Comparison of ENCODE assay signal across 9 cellular contexts in genomic region chr10:88881922-88882645, GRCh38. TPM values are rescaled to one million over a fixed set of nuclear protein-coding genes. Genes with fewer than 3 reads are reported as not detected.
DNase-seq lines count a peak whose midpoint lies in the region; ATAC-seq and TF ChIP-seq lines count a peak whose summit lies in the region.
"Had no signal": no experiment of that assay in that cellular context is flagged by ENCODE, and none has a peak within 500 bp of the region (broad histone marks: within the 10 kb centered on the region; RNA-seq: fewer than 3 reads in every experiment).

No MANE protein-coding gene starts in this region.

- no peak for TF ChIP-seq POLR2A in body of pancreas (IDR thresholded peaks at IDR 0.05)

- dilution Hi-C loops in mammary epithelial cell (cut with HindIII; ENCODE audit: low sequenced_read_pairs): no loop called here

- H4K20me1 ChIP-seq in mammary epithelial cell (ENCODE audit: insufficient read depth, low read length) (no peaks in the 10 kb centered on the region), neural cell (ENCODE audit: insufficient read depth) (no peaks in the 10 kb centered on the region)

- in situ Hi-C loops in Caki2 (cut with HindIII; ENCODE audit: low pct_unique_long_range_greater_than_20kb, low sequenced_read_pairs) (no loop called here), mammary epithelial cell (cut with MboI; ENCODE audit: low sequenced_read_pairs in 2 of 2) (no loop called here)

- H3K27ac ChIP-seq in mammary epithelial cell (ENCODE audit: insufficient read depth, low read depth, low read length): peak overlapping the region; percentile 89
- no peak overlapping the region for H3K27ac ChIP-seq in neural cell (ENCODE audit: low read length)
- peak overlapping the region in 1 of 4 donors; percentile 13 for H3K27ac ChIP-seq in body of pancreas

- H3K79me2 ChIP-seq in mammary epithelial cell (ENCODE audit: insufficient read depth, low read length): peaks cover 28% of the 10 kb centered on the region
- H3K79me2 ChIP-seq in neural cell (replicated peaks; ENCODE audit: insufficient read depth, low read length): no peaks in the 10 kb centered on the region

- no peaks in the 10 kb centered on the region for H3K9me3 ChIP-seq in mammary epithelial cell (replicated peaks; ENCODE audit: insufficient read depth, low read length)
- no peaks in the 10 kb centered on the region for H3K9me3 ChIP-seq in neural cell (ENCODE audit: low read length)
- no peaks in the 10 kb centered on the region for H3K9me3 ChIP-seq in body of pancreas

- H3K36me3 ChIP-seq in mammary epithelial cell (ENCODE audit: insufficient read depth, low read length): no peaks in the 10 kb centered on the region
- no peaks in the 10 kb centered on the region for H3K36me3 ChIP-seq in neural cell (ENCODE audit: insufficient read depth, low read length)
- H3K36me3 ChIP-seq in body of pancreas (replicated peaks in 1 of 2; ENCODE audit: insufficient read depth in 1 of 2, low read depth in 2 of 2): no peaks in the 10 kb centered on the region

- peaks cover 35% of the 10 kb centered on the region for H3K4me1 ChIP-seq in mammary epithelial cell (ENCODE audit: insufficient read depth, low read length)
- H3K4me1 ChIP-seq in body of pancreas: peaks cover 16% of the 10 kb centered on the region

- WGBS in mammary epithelial cell (ENCODE audit: low coverage, missing lambda C conversion rate): 60% methylated on average over 5 of the region's 5 CpGs
- WGBS in body of pancreas, 2 donors: 76 to 86% methylated on average over 5 of the region's 5 CpGs

- ATAC-seq in HG03571 (IDR thresholded peaks at IDR 0.05; ENCODE audit: unreplicated experiment): no peak
- ATAC-seq in body of pancreas: no peak

- H3K4me3 ChIP-seq in mammary epithelial cell (replicated peaks in 1 of 3; ENCODE audit: insufficient read depth in 1 of 3, low read depth in 2 of 3, low read length in 3 of 3): no peak overlapping the region
- peak overlapping the region; percentile 87 for H3K4me3 ChIP-seq in neural cell (ENCODE audit: low read length)
- no peak overlapping the region for H3K4me3 ChIP-seq in body of pancreas

- H3K9me2 ChIP-seq in neural cell (ENCODE audit: insufficient read depth, low read length): no peaks in the 10 kb centered on the region

- peaks cover 7% of the 10 kb centered on the region for H3F3A ChIP-seq in neural cell (ENCODE audit: insufficient read depth, low read length, poor library complexity, severe bottlenecking)

- CTCF ChIA-PET in mammary epithelial cell (lab: Charles Lee; ENCODE audit: low non-redundant PET): interaction anchor here (0.7 kb wide), 1 partner anchor 516 kb away, joined by 3 read pairs; no protein-coding TSS in a partner anchor

- peak overlapping the region; percentile 31 for H3K9ac ChIP-seq in mammary epithelial cell (ENCODE audit: insufficient read depth, low read length)
- peak overlapping the region; percentile 89 for H3K9ac ChIP-seq in neural cell (ENCODE audit: low read length)

- TSS peak; percentile 46 for BruUV-seq in mammary epithelial cell (replicated peaks; lab: Mats Ljungman, UMichigan)

- no peak for TF ChIP-seq EP300 in neural cell (conservative IDR thresholded peaks at IDR 0.05; ENCODE audit: poor library complexity, severe bottlenecking)

- TF ChIP-seq RAD21 in neural cell (conservative IDR thresholded peaks at IDR 0.05): no peak

- H3K4me2 ChIP-seq in mammary epithelial cell (ENCODE audit: insufficient read depth, low read depth, low read length) (peak overlapping the region; percentile 85), neural cell (ENCODE audit: low read length) (peak overlapping the region; percentile 56)

- H3K27me3 ChIP-seq in mammary epithelial cell (ENCODE audit: insufficient read depth, low read length) (no peaks in the 10 kb centered on the region), neural cell (ENCODE audit: insufficient read depth, low read depth, low read length) (no peaks in the 10 kb centered on the region), body of pancreas (no peaks in the 10 kb centered on the region)

- H2AFZ ChIP-seq in mammary epithelial cell (ENCODE audit: low read depth, low read length): peak overlapping the region; percentile 60
- H2AFZ ChIP-seq in neural cell (ENCODE audit: low read depth, low read length): no peak overlapping the region

- intact Hi-C loops in mammary epithelial cell (cut with micrococcal nuclease): loop anchor here (2.0 to 5.0 kb wide), 4 partner anchors 31 to 110 kb away; partner anchors contain the start of genes ANKRD22 and FAS
- intact Hi-C loops in body of pancreas (cut with DNase I): no loop called here

- DNase-seq in Caki2 (ENCODE audit: low read depth) (peak; percentile 21), M059J (ENCODE audit: low read depth) (peak; percentile 45), mammary epithelial cell (no peak), NCI-H146 (lab: John Stamatoyannopoulos, UW) (no peak), body of pancreas (no peak), GM10266 (ENCODE audit: extremely low spot score) (no peak)
- DNase-seq: effector CD4-positive, alpha-beta T cell had no signal

- TF ChIP-seq CTCF in mammary epithelial cell (conservative IDR thresholded peaks at IDR 0.05 in 1 of 2, IDR thresholded peaks at IDR 0.05 in 1 of 2; ENCODE audit: extremely low read depth in 1 of 2, insufficient read depth in 1 of 2, low read depth in 1 of 2, low read length in 2 of 2) (no peak), neural cell (IDR thresholded peaks at IDR 0.05; ENCODE audit: poor library complexity, severe bottlenecking) (no peak), body of pancreas (IDR thresholded peaks at IDR 0.05) (no peak), GM10266 (IDR thresholded peaks at IDR 0.05; ENCODE audit: control insufficient read depth, insufficient read depth, low read depth, missing control alignments) (no peak)

TF ChIP-seq in neural cell, 6 proteins besides CTCF, POLR2A, EP300 and RAD21:
- no peak for TF ChIP-seq REST (IDR thresholded peaks at IDR 0.05; ENCODE audit: borderline replicate concordance)
- no peak for TF ChIP-seq SMC3 (conservative IDR thresholded peaks at IDR 0.05; ENCODE audit: poor library complexity)
- TF ChIP-seq MXI1 (conservative IDR thresholded peaks at IDR 0.05; ENCODE audit: poor library complexity, severe bottlenecking): no peak
- no peak for TF ChIP-seq POLR2AphosphoS5 (IDR thresholded peaks at IDR 0.05)
- TF ChIP-seq TAF1 (IDR thresholded peaks at IDR 0.05; ENCODE audit: low read depth): no peak
- TF ChIP-seq EZH2 (IDR thresholded peaks at IDR 0.05; ENCODE audit: borderline replicate concordance, insufficient read depth, low read length, poor library complexity, severe bottlenecking): no peak

RNA-seq across cellular contexts. Expression of gene STAMBPL1, which starts 2.0 kb away (rescaled TPM):
- total RNA-seq in Caki2 (2014; rRNA removed; shearing (Covaris generic); ENCODE audit: low replicate concordance): 15.6 and 62.4 TPM in 2 replicates
- 18.2 and 22.8 TPM in 2 replicates for total RNA-seq in M059J (2014; rRNA removed; shearing (Covaris generic))
- total RNA-seq in mammary epithelial cell (1 to 10 TPM; 2.2 to 2.9 TPM), body of pancreas (10 to 100 TPM; 10.1 to 26.7 TPM)
- polyA plus RNA-seq in mammary epithelial cell (4.2 TPM), neural cell (21.9 and 22.4 TPM in 2 replicates)
- polyA minus RNA-seq in mammary epithelial cell (not detected), neural cell (47.7 and 52.1 TPM in 2 replicates)

RNA-seq across cellular contexts. Expression of gene ANKRD22, which starts 30.4 kb away (rescaled TPM):
- total RNA-seq in Caki2 (2014; rRNA removed; shearing (Covaris generic); ENCODE audit: low replicate concordance): not detected in 2 replicates
- total RNA-seq in M059J (2014; rRNA removed; shearing (Covaris generic)): not detected in 2 replicates
- under 1 TPM in 1 of 2 donors, not detected in 1; 0.87 TPM for total RNA-seq in mammary epithelial cell
- polyA plus RNA-seq in mammary epithelial cell: 2.7 TPM
- not detected for polyA minus RNA-seq in mammary epithelial cell
- polyA plus RNA-seq in neural cell: 0.57 and 1.3 TPM in 2 replicates
- not detected in 2 replicates for polyA minus RNA-seq in neural cell
- 10 to 100 TPM in 1 of 2 donors, 1 to 10 TPM in 1; 5.9 to 13.5 TPM for total RNA-seq in body of pancreas

Comparison
In these comparisons a context has a peak if more than half of its experiments do, and no peak if none do; other contexts are left out.
1. DNase-seq: peak in Caki2 (single experiment) and M059J (single experiment); none in mammary epithelial cell (single experiment), NCI-H146 (single experiment), body of pancreas (0 of 4) and GM10266 (single experiment).